In genomic region chr7:6654842-6655610, GRCh38 we compare ENCODE assay signal across 15 cellular contexts.
"Had no signal": no experiment of that assay in that cellular context is flagged by ENCODE, and none has a peak within 500 bp of the region (broad histone marks: within the 10 kb centered on the region; RNA-seq: fewer than 3 reads in every experiment).

No MANE protein-coding gene starts in this region.

- FAIRE-seq: small intestine had no signal

- ATAC-seq: gastroesophageal sphincter; mucosa of descending colon; naive thymus-derived CD4-positive, alpha-beta T cell; T-helper 17 cell had no signal

- H3K27ac Mint-ChIP-seq: dendritic cell treated with granulocyte-macrophage colony-stimulating factor and Interleukin-4, amounts not matched to agents 40 ng/mL and 50 ng/mL, for 4 days; naive thymus-derived CD4-positive, alpha-beta T cell; T-helper 17 cell had no signal

- H3K4me3 Mint-ChIP-seq: dendritic cell treated with granulocyte-macrophage colony-stimulating factor and Interleukin-4, amounts not matched to agents 40 ng/mL and 50 ng/mL, for 4 days; naive thymus-derived CD4-positive, alpha-beta T cell; T-helper 17 cell had no signal

- DNase-seq: activated CD4-positive, alpha-beta T cell treated with anti-CD3 and anti-CD28 coated beads for 48 hours; activated CD8-positive, alpha-beta memory T cell treated with anti-CD3 and anti-CD28 coated beads, Interleukin-2, amount 50 U/mL, for 48 hours; activated naive CD4-positive, alpha-beta T cell treated with Interleukin-2 at 50 U/mL for 16 hours; cerebellar nuclear complex; effector memory CD4-positive, alpha-beta T cell; naive thymus-derived CD4-positive, alpha-beta T cell; small intestine; stimulated activated CD4-positive, alpha-beta T cell treated with anti-CD3 and anti-CD28 coated beads, Interleukin-4, amount 100 ng/mL, for 24 hours; stimulated activated naive CD4-positive, alpha-beta T cell; T-helper 17 cell had no signal

- H3K4me3 ChIP-seq: gastroesophageal sphincter, mucosa of descending colon, tibial nerve, vagina had no signal

- H3K27ac ChIP-seq: gastroesophageal sphincter, tibial nerve, vagina had no signal

- H3K27me3 Mint-ChIP-seq: naive thymus-derived CD4-positive, alpha-beta T cell; T-helper 17 cell had no signal
